ENCODE assay signal across 17 cellular contexts in genomic region chr10:6567203-6567703, GRCh38. TPM values are rescaled to one million over a fixed set of nuclear protein-coding genes. Genes with fewer than 3 reads are reported as not detected.
A peak's percentile ranks its signal among the peaks of the same experiment; 100 is the strongest.
DNase-seq lines count a peak whose midpoint lies in the region; ATAC-seq and TF ChIP-seq lines count a peak whose summit lies in the region.
"Had no signal": no experiment of that assay in that cellular context is flagged by ENCODE, and none has a peak within 500 bp of the region (broad histone marks: within the 10 kb centered on the region; RNA-seq: fewer than 3 reads in every experiment).

No MANE protein-coding gene starts in this region.

- peaks cover 89% of the 10 kb centered on the region for H3K4me1 Mint-ChIP-seq in activated naive CD4-positive, alpha-beta T cell treated with anti-CD3 and anti-CD28 coated beads for 36 hours (ENCODE audit: low read depth)
- peaks cover 89 to 96% (median 91%) of the 10 kb centered on the region in 3 donors for H3K4me1 Mint-ChIP-seq in CD8-positive, alpha-beta memory T cell
- H3K4me1 Mint-ChIP-seq in central memory CD8-positive, alpha-beta T cell, result peaks cover 83% of the 10 kb centered on the region
- H3K4me1 Mint-ChIP-seq in endothelial cell (ENCODE audit: unreplicated experiment), result peaks cover 64% of the 10 kb centered on the region

- no peak for ATAC-seq in central memory CD8-positive, alpha-beta T cell (replicated peaks; ENCODE audit: extremely low read depth, poor library complexity, severe bottlenecking)
- ATAC-seq in psoas muscle (peak in 2 of 4 donors; percentile 58 to 69), GM21529 (IDR thresholded peaks at IDR 0.05; ENCODE audit: unreplicated experiment) (no peak), GM18870 (IDR thresholded peaks at IDR 0.05; ENCODE audit: unreplicated experiment) (no peak)
- ATAC-seq: K562 had no signal

- DNase-seq in activated naive CD4-positive, alpha-beta T cell treated with anti-CD3 and anti-CD28 coated beads for 36 hours, result no peak
- no peak for DNase-seq in activated naive CD4-positive, alpha-beta T cell (lab: John Stamatoyannopoulos, UW)
- no peak for DNase-seq in CD8-positive, alpha-beta memory T cell
- no peak for DNase-seq in central memory CD8-positive, alpha-beta T cell (ENCODE audit: low spot score in 2 of 2)
- DNase-seq in psoas muscle, result no peak
- no peak for DNase-seq in endothelial cell (ENCODE audit: low spot score)
- DNase-seq: BE2C, COR-L47, DMS53, NCI-H1436, NCI-H2081, NCI-H524 treated with DMSO at 0.1 percent for 48 hours, OCI-M1, RPMI8226 had no signal

- TF ChIP-seq CTCF in psoas muscle (IDR thresholded peaks at IDR 0.05) (no peak), endothelial cell (IDR thresholded peaks at IDR 0.05; ENCODE audit: unreplicated experiment) (no peak)

- POLR2A ChIA-PET in CD8-positive, alpha-beta memory T cell (lab: Charles Lee), result interaction anchor here (1.0 kb wide), 1 partner anchor 37 kb away, joined by 3 read pairs; no protein-coding TSS in a partner anchor

- no peak overlapping the region for H3K4me3 Mint-ChIP-seq in activated naive CD4-positive, alpha-beta T cell treated with anti-CD3 and anti-CD28 coated beads for 36 hours
- peak overlapping the region in 2 of 7 donors; percentile 2 to 46 for H3K4me3 Mint-ChIP-seq in CD8-positive, alpha-beta memory T cell
- H3K4me3 Mint-ChIP-seq in central memory CD8-positive, alpha-beta T cell, result no peak overlapping the region
- no peak overlapping the region for H3K4me3 Mint-ChIP-seq in endothelial cell (ENCODE audit: unreplicated experiment)

- intact Hi-C loops in activated naive CD4-positive, alpha-beta T cell treated with anti-CD3 and anti-CD28 coated beads for 36 hours (cut with micrococcal nuclease), result loop anchor here (10.0 kb wide), 1 partner anchor 362 kb away; the partner anchor contains the start of gene PFKFB3
- intact Hi-C loops in psoas muscle (cut with DNase I), result loop anchor here in 1 of 2 donors (5.0 kb wide), 1 partner anchor 50 kb away; no protein-coding TSS in a partner anchor

- H3K27ac Mint-ChIP-seq in activated naive CD4-positive, alpha-beta T cell treated with anti-CD3 and anti-CD28 coated beads for 36 hours, result peak overlapping the region; percentile 10
- peak overlapping the region in 7 of 8 donors; percentile 12 to 86 (median 66) for H3K27ac Mint-ChIP-seq in CD8-positive, alpha-beta memory T cell
- H3K27ac Mint-ChIP-seq in central memory CD8-positive, alpha-beta T cell (ENCODE audit: low read depth), result peak overlapping the region; percentile 79
- no peak overlapping the region for H3K27ac Mint-ChIP-seq in endothelial cell (ENCODE audit: unreplicated experiment)

- H3K27me3 ChIP-seq in CD8-positive, alpha-beta memory T cell (ENCODE audit: insufficient read depth, low read length, poor library complexity, severe bottlenecking), result no peaks in the 10 kb centered on the region
- no peaks in the 10 kb centered on the region for H3K27me3 ChIP-seq in psoas muscle (ENCODE audit: insufficient read depth in 3 of 3, low read length in 2 of 3)

- no peaks in the 10 kb centered on the region for H3K9me3 ChIP-seq in CD8-positive, alpha-beta memory T cell (ENCODE audit: low read length)
- H3K9me3 ChIP-seq in psoas muscle, result no peaks in the 10 kb centered on the region
- H3K9me3 ChIP-seq: BE2C had no signal

- no peak overlapping the region for H3K4me3 ChIP-seq in CD8-positive, alpha-beta memory T cell (ENCODE audit: low read length)
- H3K4me3 ChIP-seq in psoas muscle, result no peak overlapping the region
- H3K4me3 ChIP-seq: K562 had no signal

- no peaks in the 10 kb centered on the region for H3K9me3 Mint-ChIP-seq in activated naive CD4-positive, alpha-beta T cell treated with anti-CD3 and anti-CD28 coated beads for 36 hours
- H3K9me3 Mint-ChIP-seq in CD8-positive, alpha-beta memory T cell, result no peaks in the 10 kb centered on the region
- no peaks in the 10 kb centered on the region for H3K9me3 Mint-ChIP-seq in central memory CD8-positive, alpha-beta T cell
- no peaks in the 10 kb centered on the region for H3K9me3 Mint-ChIP-seq in endothelial cell (ENCODE audit: unreplicated experiment)

- H3K36me3 Mint-ChIP-seq in activated naive CD4-positive, alpha-beta T cell treated with anti-CD3 and anti-CD28 coated beads for 36 hours (ENCODE audit: low read depth), result peaks cover 10% of the 10 kb centered on the region
- peaks cover 0 to 63% (median 12%) of the 10 kb centered on the region in 3 donors for H3K36me3 Mint-ChIP-seq in CD8-positive, alpha-beta memory T cell
- H3K36me3 Mint-ChIP-seq in central memory CD8-positive, alpha-beta T cell (ENCODE audit: insufficient read depth), result peaks cover 20% of the 10 kb centered on the region
- peaks cover 11% of the 10 kb centered on the region for H3K36me3 Mint-ChIP-seq in endothelial cell (ENCODE audit: low read depth, unreplicated experiment)

- peaks cover 6% of the 10 kb centered on the region for H3K36me3 ChIP-seq in CD8-positive, alpha-beta memory T cell (ENCODE audit: insufficient read depth, low read length)
- no peaks in the 10 kb centered on the region for H3K36me3 ChIP-seq in psoas muscle (ENCODE audit: insufficient read depth in 1 of 2, low read depth in 1 of 2)
- H3K36me3 ChIP-seq: BE2C had no signal

- no peaks in the 10 kb centered on the region for H3K27me3 Mint-ChIP-seq in activated naive CD4-positive, alpha-beta T cell treated with anti-CD3 and anti-CD28 coated beads for 36 hours (ENCODE audit: low read depth)
- no peaks in the 10 kb centered on the region for H3K27me3 Mint-ChIP-seq in CD8-positive, alpha-beta memory T cell
- H3K27me3 Mint-ChIP-seq in central memory CD8-positive, alpha-beta T cell, result no peaks in the 10 kb centered on the region
- peaks cover 1% of the 10 kb centered on the region for H3K27me3 Mint-ChIP-seq in endothelial cell (ENCODE audit: unreplicated experiment)

- no peak overlapping the region for H3K27ac ChIP-seq in CD8-positive, alpha-beta memory T cell (ENCODE audit: low read depth, low read length)
- peak overlapping the region; percentile 11 for H3K27ac ChIP-seq in psoas muscle

- CTCF ChIA-PET in activated naive CD4-positive, alpha-beta T cell treated with anti-CD3 and anti-CD28 coated beads for 36 hours (lab: Charles Lee), result interaction anchor here (1.1 to 2.2 kb wide), 3 partner anchors 10 to 121 kb away, joined by 4 to 7 read pairs (median 5); no protein-coding TSS in a partner anchor
- CTCF ChIA-PET in CD8-positive, alpha-beta memory T cell (lab: Charles Lee), result interaction anchor here (1.1 to 2.3 kb wide), 5 partner anchors 9 to 121 kb away, joined by 3 to 7 read pairs (median 4); no protein-coding TSS in a partner anchor

- peaks cover 81% of the 10 kb centered on the region for H3K4me1 ChIP-seq in CD8-positive, alpha-beta memory T cell (ENCODE audit: insufficient read depth, low read length)
- H3K4me1 ChIP-seq in psoas muscle, result peaks cover 32% of the 10 kb centered on the region
- H3K4me1 ChIP-seq: BE2C had no signal

- WGBS in psoas muscle, 3 donors, result 37 to 69% (median 45%) methylated on average over 5 of the region's 5 CpGs

RNA-seq across cellular contexts. Expression of gene PRKCQ, which starts 12.8 kb away (rescaled TPM):
- 10 to 100 TPM; 49.5 to 53.0 TPM for total RNA-seq in activated naive CD4-positive, alpha-beta T cell treated with anti-CD3 and anti-CD28 coated beads for 36 hours
- 10 to 100 TPM; 44.1 to 46.7 TPM for total RNA-seq in CD8-positive, alpha-beta memory T cell
- polyA plus RNA-seq in CD8-positive, alpha-beta memory T cell, result 55.3 TPM
- total RNA-seq in psoas muscle (10 to 100 TPM; 17.9 to 76.3 (median 65.6) TPM), endothelial cell (ENCODE audit: unreplicated experiment) (24.0 TPM)
- 10 to 100 TPM in 2 of 3 donors, 1 to 10 TPM in 1; 6.6 to 33.8 (median 23.9) TPM for polyA plus RNA-seq in psoas muscle
